In genomic region chr12:6430990-6431353, GRCh38 we compare ENCODE assay signal across 1 cellular context.
TF ChIP-seq lines count a peak whose summit lies in the region.

No MANE protein-coding gene starts in this region.

TF ChIP-seq in endothelial cell of umbilical vein, 7 proteins besides CTCF, POLR2A, EP300 and RAD21:
- TF ChIP-seq EZH2 (IDR thresholded peaks at IDR 0.05; ENCODE audit: borderline replicate concordance, low read depth, low read length, severe bottlenecking) (no peak), JUN (IDR thresholded peaks at IDR 0.05; ENCODE audit: borderline replicate concordance, insufficient read depth, insufficient read length, low read depth) (no peak), MYC (IDR thresholded peaks at IDR 0.05; ENCODE audit: low read depth, low read length) (no peak), GATA2 (IDR thresholded peaks at IDR 0.05; ENCODE audit: insufficient read depth, insufficient read length, low read depth, low read length) (no peak)
